In the genomic region with DNA sequence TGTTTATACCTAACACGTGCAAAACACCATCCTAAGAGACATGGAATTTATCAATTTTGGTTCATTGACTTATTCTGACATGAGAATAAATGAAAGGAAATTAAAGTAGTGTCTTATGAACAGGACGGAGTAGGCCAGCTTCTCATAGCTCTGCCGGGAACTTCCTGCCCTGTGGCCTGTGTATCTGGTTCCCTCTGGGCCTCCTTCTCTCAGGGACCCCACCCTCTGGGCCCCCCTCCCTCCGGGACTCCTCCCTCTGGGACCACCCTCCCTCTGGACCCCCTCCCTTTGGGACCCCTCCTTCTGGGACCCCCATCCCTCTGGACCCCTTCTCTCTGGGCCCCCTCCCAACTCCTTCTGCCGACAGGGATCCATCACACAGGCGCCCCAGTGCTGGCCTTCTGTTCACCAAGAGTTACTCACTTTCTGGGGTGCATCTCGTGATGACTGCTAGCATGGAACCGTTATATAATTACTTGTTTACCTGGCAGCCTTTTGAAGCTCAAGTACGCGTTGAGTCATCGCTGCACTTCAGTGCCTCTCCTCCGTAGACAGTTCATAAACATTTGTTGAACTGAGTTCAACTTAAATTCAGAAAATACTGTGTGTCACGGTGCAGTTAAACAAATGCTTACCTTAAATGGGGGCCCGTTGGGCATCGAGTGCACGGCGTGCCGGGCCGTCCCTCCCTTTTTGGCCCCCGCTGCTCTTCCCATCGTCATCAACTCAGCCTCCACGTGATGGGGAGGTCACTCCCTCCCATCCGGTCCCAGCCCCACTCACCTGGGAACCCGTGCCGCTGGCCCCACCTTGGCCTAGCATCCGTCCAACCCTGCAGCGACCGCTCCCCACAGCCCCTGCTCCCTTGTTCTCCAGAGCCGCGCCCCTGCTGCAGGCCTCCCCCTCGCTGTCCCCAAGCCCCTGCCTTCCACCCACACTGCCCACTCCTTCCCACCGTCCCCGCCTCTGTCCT, we compare ENCODE assay signal across 12 cellular contexts. TPM values are rescaled to one million over a fixed set of nuclear protein-coding genes. Genes with fewer than 3 reads are reported as not detected.
DNase-seq lines count a peak whose midpoint lies in the region; ATAC-seq, FAIRE-seq and TF ChIP-seq lines count a peak whose summit lies in the region.
"Had no signal": no experiment of that assay in that cellular context is flagged by ENCODE, and none has a peak within 500 bp of the region (broad histone marks: within the 10 kb centered on the region; RNA-seq: fewer than 3 reads in every experiment).

No MANE protein-coding gene starts in this region.

- H3K27me3 ChIP-seq in uterus = no peaks in the 10 kb centered on the region
- H3K27me3 ChIP-seq: hepatocyte had no signal

- H3K9me3 ChIP-seq in uterus = no peaks in the 10 kb centered on the region

- TF ChIP-seq POLR2A in uterus (IDR thresholded peaks at IDR 0.05) = no peak

- H3K4me3 ChIP-seq in uterus = no peak overlapping the region
- H3K4me3 ChIP-seq: hepatocyte had no signal

- ATAC-seq in GM21529 (IDR thresholded peaks at IDR 0.05; ENCODE audit: unreplicated experiment) (peak; percentile 34), omental fat pad (ENCODE audit: low FRiP score) (peak; percentile 53)
- ATAC-seq: right cardiac atrium had no signal

- peak; percentile 62 for FAIRE-seq in RCC 7860 (lab: Jason Lieb, UNC)

- H3K27ac ChIP-seq in uterus = no peak overlapping the region
- H3K27ac ChIP-seq: hepatocyte had no signal

- TF ChIP-seq CTCF in omental fat pad (IDR thresholded peaks at IDR 0.05) (no peak), uterus (IDR thresholded peaks at IDR 0.05) (no peak)

- H3K4me1 ChIP-seq in uterus = no peaks in the 10 kb centered on the region

- intact Hi-C loops in uterus (cut with DNase I; ENCODE audit: low total_unique reads) = no loop called here

- DNase-seq in DMS79 (lab: John Stamatoyannopoulos, UW) (peak; percentile 60), RCC 7860 (ENCODE audit: low spot score) (peak; percentile 29), omental fat pad (ENCODE audit: low spot score) (no peak), nucleus accumbens (lab: John Stamatoyannopoulos, UW) (no peak), uterus (no peak)
- no peak for DNase-seq in stimulated activated CD4-positive, alpha-beta T cell treated with anti-CD3 and anti-CD28 coated beads, Interleukin-4, amount 100 ng/mL, for 4 hours
- DNase-seq: T-helper 9 cell had no signal

- no peaks in the 10 kb centered on the region for H3K36me3 ChIP-seq in uterus

RNA-seq across cellular contexts. Expression of a gene that starts 8.1 kb away (rescaled TPM):
- 1 to 10 TPM in 2 of 4 donors, under 1 TPM in 1, not detected in 1; 0.36 to 1.1 (median 1.1) TPM for total RNA-seq in omental fat pad
- total RNA-seq in uterus = not detected
- total RNA-seq: mesothelial cell of epicardium, right cardiac atrium had no signal

RNA-seq across cellular contexts. Expression of a gene that starts 26.8 kb away (rescaled TPM):
- total RNA-seq in omental fat pad (not detected), uterus (not detected)
- total RNA-seq: aorta, hepatocyte, mesothelial cell of epicardium, right cardiac atrium had no signal

Comparison
In these comparisons a context has a peak if more than half of its experiments do, and no peak if none do; other contexts are left out.
1. DNase-seq: peak in DMS79 (single experiment) and RCC 7860 (single experiment); none in omental fat pad (single experiment), nucleus accumbens (0 of 56), stimulated activated CD4-positive, alpha-beta T cell treated with anti-CD3 and anti-CD28 coated beads, Interleukin-4, amount 100 ng/mL, for 4 hours (0 of 2) and uterus (0 of 2).